In the genomic region with DNA sequence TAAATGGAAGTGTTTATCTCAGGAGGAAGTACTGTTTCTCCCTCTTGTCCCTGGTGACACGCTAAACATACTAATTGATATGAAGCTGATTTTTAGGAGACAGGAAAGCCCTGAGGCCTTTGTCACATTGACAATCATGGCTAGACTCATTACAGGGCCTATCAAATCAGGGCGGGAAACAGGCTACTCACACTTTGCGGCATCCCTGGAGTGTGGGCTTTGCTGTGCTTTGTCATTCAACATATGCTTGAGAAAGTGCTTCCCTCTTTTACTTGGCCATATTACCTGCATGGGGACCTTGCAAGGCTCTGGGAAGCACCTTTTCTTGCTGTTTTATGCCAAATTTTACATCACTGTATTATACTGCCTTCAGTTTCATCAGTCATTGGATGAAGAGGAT, we compare ENCODE assay signal across 19 cellular contexts.
"Had no signal": no experiment of that assay in that cellular context is flagged by ENCODE, and none has a peak within 500 bp of the region (broad histone marks: within the 10 kb centered on the region; RNA-seq: fewer than 3 reads in every experiment).

No MANE protein-coding gene starts in this region.

- H3K4me3 Mint-ChIP-seq: activated CD4-positive, alpha-beta T cell treated with anti-CD3 and anti-CD28 coated beads, Interleukin-2, amount 10 ng/mL, durations not matched to agents 24 days and 14 days; activated CD8-positive, alpha-beta T cell treated with anti-CD3 and anti-CD28 coated beads for 36 hours; effector memory CD8-positive, alpha-beta T cell; immature natural killer cell; memory B cell; naive B cell; neural crest cell had no signal

- H3K36me3 Mint-ChIP-seq: immature natural killer cell, naive B cell had no signal

- DNase-seq: activated CD4-positive, alpha-beta T cell treated with anti-CD3 and anti-CD28 coated beads, Interleukin-2, amount 10 ng/mL, durations not matched to agents 24 days and 14 days; activated CD8-positive, alpha-beta T cell treated with anti-CD3 and anti-CD28 coated beads for 36 hours; activated naive CD4-positive, alpha-beta T cell treated with Interleukin-2 at 50 U/mL for 16 hours; activated T-cell treated with anti-CD3 and anti-CD28 coated beads, Interleukin-2, amount 50 U/mL, for 1 hour; body of pancreas; effector memory CD8-positive, alpha-beta T cell; immature natural killer cell; kidney glomerular epithelial cell; left ventricle myocardium superior; mucosa of descending colon; naive B cell; right cardiac atrium; stimulated activated naive CD8-positive, alpha-beta T cell treated with anti-CD3 and anti-CD28 coated beads, Interleukin-15, Interleukin-2, amounts not matched to agents 100 U/mL and 50 U/mL, for 24 hours had no signal

- H3K9me3 ChIP-seq: body of pancreas, mucosa of descending colon, prostate gland had no signal

- H3K27ac ChIP-seq: body of pancreas, prostate gland, skin epidermis, tibial nerve had no signal

- H3K4me1 ChIP-seq: body of pancreas, prostate gland, tibial nerve had no signal

- H3K4me3 ChIP-seq: body of pancreas, mucosa of descending colon, prostate gland, skin epidermis, tibial nerve had no signal

- ATAC-seq: activated CD8-positive, alpha-beta T cell treated with anti-CD3 and anti-CD28 coated beads for 36 hours; body of pancreas; effector memory CD8-positive, alpha-beta T cell; left ventricle myocardium superior; mucosa of descending colon; right cardiac atrium; stimulated activated naive CD8-positive, alpha-beta T cell treated with anti-CD3 and anti-CD28 coated beads, Interleukin-15, Interleukin-2, amounts not matched to agents 100 U/mL and 50 U/mL, for 24 hours had no signal

- H3K27ac Mint-ChIP-seq: activated CD4-positive, alpha-beta T cell treated with anti-CD3 and anti-CD28 coated beads, Interleukin-2, amount 10 ng/mL, durations not matched to agents 24 days and 14 days; activated CD8-positive, alpha-beta T cell treated with anti-CD3 and anti-CD28 coated beads for 36 hours; activated T-helper 2 cell treated with anti-CD3 and anti-CD28 coated beads, Interferon-gamma antibody, Interleukin-2, Interleukin-4, amounts not matched to agents 10 μg/mL and 5 μg/mL and 100 μg/mL, durations not matched to agents 14 hours and 24 hours and 36 hours; effector memory CD8-positive, alpha-beta T cell; immature natural killer cell; memory B cell had no signal

- H3K27me3 ChIP-seq: body of pancreas, tibial nerve had no signal

- H3K36me3 ChIP-seq: prostate gland, tibial nerve had no signal

- H3K9me3 Mint-ChIP-seq: activated CD8-positive, alpha-beta T cell treated with anti-CD3 and anti-CD28 coated beads for 36 hours; activated T-helper 2 cell treated with anti-CD3 and anti-CD28 coated beads, Interferon-gamma antibody, Interleukin-2, Interleukin-4, amounts not matched to agents 10 μg/mL and 5 μg/mL and 100 μg/mL, durations not matched to agents 14 hours and 24 hours and 36 hours; effector memory CD8-positive, alpha-beta T cell; immature natural killer cell had no signal

- H3K4me1 Mint-ChIP-seq: activated CD4-positive, alpha-beta T cell treated with anti-CD3 and anti-CD28 coated beads, Interleukin-2, amount 10 ng/mL, durations not matched to agents 24 days and 14 days; immature natural killer cell; neural crest cell had no signal

- H3K27me3 Mint-ChIP-seq: effector memory CD8-positive, alpha-beta T cell had no signal
